In genomic region chr17:48107137-48108055, GRCh38 we compare ENCODE assay signal across 1 cellular context.
A peak's percentile ranks its signal among the peaks of the same experiment; 100 is the strongest.
TF ChIP-seq lines count a peak whose summit lies in the region.

SNX11 (plus strand) TSS chr17:48107766; CDS start chr17:48112044, 4,278 bp downstream.

TF ChIP-seq in HepG2, 621 proteins besides CTCF, POLR2A, EP300 and RAD21 (continued from another document and continues in another):
- TF ChIP-seq ZNF407 (CRISPR knock-in tag; IDR thresholded peaks at IDR 0.05; ENCODE audit: not compliant biosample characterization) (peak; percentile 33), ZNF138 (CRISPR knock-in tag; IDR thresholded peaks at IDR 0.05; ENCODE audit: low read depth) (peak; percentile 83; the same call in 1 of the 2 replicates), DR1 (CRISPR knock-in tag; IDR thresholded peaks at IDR 0.05) (peak; percentile 89), RBM39 (IDR thresholded peaks at IDR 0.05; ENCODE audit: low read depth, low read length, poor library complexity, severe bottlenecking) (peak; percentile 94), MEIS2 (CRISPR knock-in tag; IDR thresholded peaks at IDR 0.05) (peak; percentile 45), NAIF1 (CRISPR knock-in tag; IDR thresholded peaks at IDR 0.05; ENCODE audit: borderline replicate concordance) (peak; percentile 86), SIN3A (IDR thresholded peaks at IDR 0.05; ENCODE audit: borderline replicate concordance, low read depth, low read length) (peak; percentile 39; the same call in 1 of the 2 replicates), KLF15 (CRISPR knock-in tag; IDR thresholded peaks at IDR 0.05; ENCODE audit: borderline replicate concordance) (peak; percentile 8; the same call in 1 of the 2 replicates), ZNF235 (CRISPR knock-in tag; IDR thresholded peaks at IDR 0.05; ENCODE audit: borderline replicate concordance) (peak; percentile 93; the same call in 1 of the 2 replicates), ZNF512B (CRISPR knock-in tag; IDR thresholded peaks at IDR 0.05; ENCODE audit: borderline replicate concordance) (0 out of 2 replicates have a peak, but pooled peaks have one; percentile 26), PATZ1 (CRISPR knock-in tag; IDR thresholded peaks at IDR 0.05) (peak; percentile 79), NFRKB (IDR thresholded peaks at IDR 0.05) (no peak), ZNF281 (CRISPR knock-in tag; IDR thresholded peaks at IDR 0.05; ENCODE audit: borderline replicate concordance) (no peak), DMAP1 (CRISPR knock-in tag; IDR thresholded peaks at IDR 0.05) (peak; percentile 68), ZNF567 (CRISPR knock-in tag; IDR thresholded peaks at IDR 0.05; ENCODE audit: borderline replicate concordance) (peak; percentile 73; the same call in 1 of the 2 replicates), ATF2 (CRISPR knock-in tag; IDR thresholded peaks at IDR 0.05) (peak; percentile 26), ZNF142 (CRISPR knock-in tag; IDR thresholded peaks at IDR 0.05) (peak; percentile 15; the same call in 1 of the 2 replicates), ZBTB44 (CRISPR knock-in tag; IDR thresholded peaks at IDR 0.05) (no peak), MEF2D (CRISPR knock-in tag; IDR thresholded peaks at IDR 0.05) (peak; percentile 88; the same call in 1 of the 2 replicates), ATF1 (CRISPR knock-in tag; IDR thresholded peaks at IDR 0.05) (peak; percentile 70), ZFP82 (CRISPR knock-in tag; IDR thresholded peaks at IDR 0.05; ENCODE audit: borderline replicate concordance) (0 out of 2 replicates have a peak, but pooled peaks have one; percentile 34), ZNF333 (CRISPR knock-in tag; IDR thresholded peaks at IDR 0.05; ENCODE audit: borderline replicate concordance) (peak; percentile 98), ZNF331 (CRISPR knock-in tag; IDR thresholded peaks at IDR 0.05) (peak; percentile 65)
